8 cellular contexts compared by ENCODE assay signal in genomic region chr2:213150315-213150951, GRCh38. TPM values are rescaled to one million over a fixed set of nuclear protein-coding genes. Genes with fewer than 3 reads are reported as not detected.
A peak's percentile ranks its signal among the peaks of the same experiment; 100 is the strongest.
DNase-seq lines count a peak whose midpoint lies in the region; ATAC-seq and TF ChIP-seq lines count a peak whose summit lies in the region.

No MANE protein-coding gene starts in this region.

- no peaks in the 10 kb centered on the region for H3K27me3 ChIP-seq in neuronal stem cell (ENCODE audit: control insufficient read depth in 3 of 3, insufficient read depth in 3 of 3, low read depth in 1 of 3, low read length in 3 of 3)

- no peak overlapping the region for H3K4ac ChIP-seq in neuronal stem cell (ENCODE audit: low read length)

- H4K8ac ChIP-seq in neuronal stem cell (ENCODE audit: low read depth, low read length): no peak overlapping the region

- peaks cover 58% of the 10 kb centered on the region for H3K27me3 Mint-ChIP-seq in T-helper 2 cell treated with Interferon-gamma antibody and Interleukin-4, amounts not matched to agents 5 μg/mL and 100 μg/mL, for 36 hours (ENCODE audit: low read depth)

- H4K91ac ChIP-seq in neuronal stem cell (ENCODE audit: low read depth, low read length, poor library complexity): no peak overlapping the region

- peak overlapping the region; percentile 52 for H3K27ac ChIP-seq in neuronal stem cell (replicated peaks; ENCODE audit: low read length)

- no peak overlapping the region for H3K14ac ChIP-seq in neuronal stem cell (ENCODE audit: low read length)

- ATAC-seq in HG03025 (IDR thresholded peaks at IDR 0.05; ENCODE audit: low FRiP score, unreplicated experiment): no peak
- no peak for ATAC-seq in HG02623 (IDR thresholded peaks at IDR 0.05; ENCODE audit: unreplicated experiment)
- ATAC-seq in GM21447 (IDR thresholded peaks at IDR 0.05; ENCODE audit: unreplicated experiment): no peak

- H2BK5ac ChIP-seq in neuronal stem cell (ENCODE audit: low read length): no peak overlapping the region

- H3K4me1 Mint-ChIP-seq in T-helper 2 cell treated with Interferon-gamma antibody and Interleukin-4, amounts not matched to agents 5 μg/mL and 100 μg/mL, for 36 hours (ENCODE audit: low read depth): peaks cover 29% of the 10 kb centered on the region

- H3K9ac ChIP-seq in neuronal stem cell (ENCODE audit: low read depth, low read length, poor library complexity): no peak overlapping the region

- H3K9me3 Mint-ChIP-seq in T-helper 2 cell treated with Interferon-gamma antibody and Interleukin-4, amounts not matched to agents 5 μg/mL and 100 μg/mL, for 36 hours: no peaks in the 10 kb centered on the region

- H3K79me1 ChIP-seq in neuronal stem cell (ENCODE audit: low read depth, low read length): no peaks in the 10 kb centered on the region

- peak overlapping the region; percentile 63 for H3K4me3 ChIP-seq in fibroblast of pulmonary artery (replicated peaks; ENCODE audit: low read depth, low read length)
- H3K4me3 ChIP-seq in neuronal stem cell (ENCODE audit: low read length in 2 of 2): peak overlapping the region; percentile 76 to 86

- peaks cover 0 to 18% of the 10 kb centered on the region in 2 donors for H3K36me3 ChIP-seq in neuronal stem cell (replicated peaks in 1 of 2; ENCODE audit: control insufficient read depth in 2 of 2, insufficient read depth in 2 of 2, low read length in 2 of 2)

- no peaks in the 10 kb centered on the region for H3K36me3 Mint-ChIP-seq in T-helper 2 cell treated with Interferon-gamma antibody and Interleukin-4, amounts not matched to agents 5 μg/mL and 100 μg/mL, for 36 hours (ENCODE audit: low read depth)

- WGBS in neuronal stem cell (ENCODE audit: extremely low coverage in 2 of 2, insufficient read length in 2 of 2, insufficient replicate concordance in 1 of 2), 2 donors: no CpG with 5 or more reads among the region's 9 CpGs

- peak overlapping the region; percentile 90 for H2AFZ ChIP-seq in neuronal stem cell (ENCODE audit: low read length)

- peak; percentile 42 for DNase-seq in SIG-M5 treated with dmso at 0.1 percent for 504 hours (lab: John Stamatoyannopoulos, UW; ENCODE audit: unreplicated experiment)
- no peak for DNase-seq in SIG-M5 (lab: John Stamatoyannopoulos, UW)
- DNase-seq in T-helper 2 cell treated with Interferon-gamma antibody and Interleukin-4, amounts not matched to agents 5 μg/mL and 100 μg/mL, for 36 hours (ENCODE audit: low spot score): no peak
- peak; percentile 25 for DNase-seq in fibroblast of pulmonary artery (ENCODE audit: low read depth)
- DNase-seq in neuronal stem cell (ENCODE audit: low spot score): peak; percentile 27

- no peak overlapping the region for H2BK12ac ChIP-seq in neuronal stem cell (ENCODE audit: low read length)

- H3K23ac ChIP-seq in neuronal stem cell (ENCODE audit: low read depth, low read length, poor library complexity): no peak overlapping the region

- peak overlapping the region; percentile 47 for H3K4me2 ChIP-seq in neuronal stem cell (ENCODE audit: insufficient read depth, low read length, poor library complexity, severe bottlenecking)

- H3K27ac Mint-ChIP-seq in T-helper 2 cell treated with Interferon-gamma antibody and Interleukin-4, amounts not matched to agents 5 μg/mL and 100 μg/mL, for 36 hours: peak overlapping the region; percentile 83

- H2AK5ac ChIP-seq in neuronal stem cell (ENCODE audit: low read depth, low read length): no peak overlapping the region

- H2BK15ac ChIP-seq in neuronal stem cell (ENCODE audit: low read length): no peak overlapping the region

- TF ChIP-seq CTCF in fibroblast of pulmonary artery (IDR thresholded peaks at IDR 0.05; ENCODE audit: low read length, missing control alignments): no peak

- no peak overlapping the region for H2BK120ac ChIP-seq in neuronal stem cell (ENCODE audit: low read depth, low read length)

- peak overlapping the region; percentile 78 for H3K18ac ChIP-seq in neuronal stem cell (ENCODE audit: low read length)

- peaks cover 2 to 4% of the 10 kb centered on the region in 2 donors for H3K4me1 ChIP-seq in neuronal stem cell (ENCODE audit: control insufficient read depth in 2 of 2, insufficient read depth in 1 of 2, low read depth in 1 of 2, low read length in 2 of 2)

- H3K4me3 Mint-ChIP-seq in T-helper 2 cell treated with Interferon-gamma antibody and Interleukin-4, amounts not matched to agents 5 μg/mL and 100 μg/mL, for 36 hours: peak overlapping the region; percentile 87

- no peaks in the 10 kb centered on the region for H3K9me3 ChIP-seq in neuronal stem cell (replicated peaks in 1 of 2; ENCODE audit: control insufficient read depth in 2 of 2, insufficient read depth in 1 of 2, low read depth in 1 of 2, low read length in 2 of 2)

RNA-seq across cellular contexts. Expression of gene IKZF2, which starts 1.0 kb away (rescaled TPM):
- 9.7 TPM for polyA plus RNA-seq in neuronal stem cell (2013, experiment 1 of 2)
- polyA plus RNA-seq in neuronal stem cell (2013, experiment 2 of 2): 10.6 TPM

Comparison
In these comparisons a context has a peak if more than half of its experiments do, and no peak if none do; other contexts are left out.
1. DNase-seq: peak in SIG-M5 treated with dmso at 0.1 percent for 504 hours (single experiment), fibroblast of pulmonary artery (single experiment) and neuronal stem cell (single experiment); none in SIG-M5 (single experiment) and T-helper 2 cell treated with Interferon-gamma antibody and Interleukin-4, amounts not matched to agents 5 μg/mL and 100 μg/mL, for 36 hours (single experiment).